8 cellular contexts compared by ENCODE assay signal in genomic region chr3:88058593-88059379, GRCh38. TPM values are rescaled to one million over a fixed set of nuclear protein-coding genes. Genes with fewer than 3 reads are reported as not detected.
DNase-seq lines count a peak whose midpoint lies in the region; ATAC-seq and TF ChIP-seq lines count a peak whose summit lies in the region.

Gene CGGBP1 (minus strand): TSS chr3:88059005. CDS start chr3:88055976, 3,029 bp downstream.
Gene ZNF654 (plus strand): TSS chr3:88059255. CDS start chr3:88059320, 65 bp downstream.

- H3K4me3 Mint-ChIP-seq in activated naive CD4-positive, alpha-beta T cell treated with anti-CD3 and anti-CD28 coated beads, Interleukin-2, amount 50 U/mL, for 24 hours: peak within 1 kb of the TSS; percentile 98

- no peaks in the 10 kb centered on the region for H3K9me3 ChIP-seq in suprapubic skin

- no peaks in the 10 kb centered on the region for H3K27me3 ChIP-seq in GM06990 (replicated peaks; ENCODE audit: control insufficient read depth, insufficient read depth, low read length)
- no peaks in the 10 kb centered on the region for H3K27me3 ChIP-seq in suprapubic skin

- peaks cover 61% of the 10 kb centered on the region for H3K4me1 Mint-ChIP-seq in activated naive CD4-positive, alpha-beta T cell treated with anti-CD3 and anti-CD28 coated beads, Interleukin-2, amount 50 U/mL, for 24 hours

- under 1% methylated on average over 63 of the region's 76 CpGs for WGBS in suprapubic skin

- no peak for TF ChIP-seq EP300 in suprapubic skin (IDR thresholded peaks at IDR 0.05)

- TF ChIP-seq CTCF in GM06990 (IDR thresholded peaks at IDR 0.05; ENCODE audit: insufficient read depth, low read length, poor library complexity, severe bottlenecking) (no peak), suprapubic skin (IDR thresholded peaks at IDR 0.05) (no peak)

- peak; percentile 95 for DNase-seq in GM06990 (ENCODE audit: extremely low read depth, insufficient read length)
- DNase-seq in NCI-H1092 (lab: John Stamatoyannopoulos, UW): peak; percentile 98
- DNase-seq in globus pallidus (ENCODE audit: low spot score): peak; percentile 99
- DNase-seq in nucleus accumbens (lab: John Stamatoyannopoulos, UW): peak; percentile 89 to 100 (median 98)
- DNase-seq in suprapubic skin (ENCODE audit: low spot score in 2 of 2): peak; percentile 99

- peak within 1 kb of the TSS; percentile 92 for H3K27ac ChIP-seq in suprapubic skin

- ATAC-seq in HG02588 (IDR thresholded peaks at IDR 0.05; ENCODE audit: unreplicated experiment): peak; percentile 94
- peak; percentile 95 for ATAC-seq in SK-N-SH treated with all-trans-retinoic acid at 6 μM for 48 hours

- H3K36me3 Mint-ChIP-seq in activated naive CD4-positive, alpha-beta T cell treated with anti-CD3 and anti-CD28 coated beads, Interleukin-2, amount 50 U/mL, for 24 hours: peaks cover 22% of the 10 kb centered on the region

- H3K9me3 Mint-ChIP-seq in activated naive CD4-positive, alpha-beta T cell treated with anti-CD3 and anti-CD28 coated beads, Interleukin-2, amount 50 U/mL, for 24 hours: no peaks in the 10 kb centered on the region

- no peaks in the 10 kb centered on the region for H3K27me3 Mint-ChIP-seq in activated naive CD4-positive, alpha-beta T cell treated with anti-CD3 and anti-CD28 coated beads, Interleukin-2, amount 50 U/mL, for 24 hours

- H3K4me3 ChIP-seq in GM06990 (replicated peaks; ENCODE audit: low read depth, low read length) (peak within 1 kb of the TSS; percentile 95), suprapubic skin (peak within 1 kb of the TSS; percentile 87)

- TF ChIP-seq POLR2A in suprapubic skin (IDR thresholded peaks at IDR 0.05): peak in 1 of 2 donors; percentile 67

- peak within 1 kb of the TSS; percentile 97 for H3K27ac Mint-ChIP-seq in activated naive CD4-positive, alpha-beta T cell treated with anti-CD3 and anti-CD28 coated beads, Interleukin-2, amount 50 U/mL, for 24 hours

- H3K36me3 ChIP-seq in GM06990 (ENCODE audit: control insufficient read depth, insufficient read depth, low read length): peaks cover 6% of the 10 kb centered on the region
- H3K36me3 ChIP-seq in suprapubic skin: peaks cover 17% of the 10 kb centered on the region

- H3K4me1 ChIP-seq in suprapubic skin: peaks cover 40% of the 10 kb centered on the region

TF ChIP-seq in SK-N-SH treated with all-trans-retinoic acid at 6 μM for 48 hours, 23 proteins besides CTCF, POLR2A, EP300 and RAD21:
- TF ChIP-seq ISL1 (CRISPR knock-in tag; IDR thresholded peaks at IDR 0.05) (no peak), ZNF8 (CRISPR knock-in tag; IDR thresholded peaks at IDR 0.05) (no peak), CREB5 (CRISPR knock-in tag; IDR thresholded peaks at IDR 0.05; ENCODE audit: low read depth) (no peak), ZNF565 (CRISPR knock-in tag; conservative IDR thresholded peaks at IDR 0.05; ENCODE audit: low read depth) (no peak), ZFP30 (CRISPR knock-in tag; IDR thresholded peaks at IDR 0.05) (no peak), BACH2 (CRISPR knock-in tag; IDR thresholded peaks at IDR 0.05; ENCODE audit: borderline replicate concordance) (no peak)

RNA-seq across cellular contexts. Expression of gene CGGBP1, which starts in this region (rescaled TPM):
- total RNA-seq in suprapubic skin: 10 to 100 TPM; 34.1 to 59.5 (median 42.6) TPM

RNA-seq across cellular contexts. Expression of gene ZNF654, which starts in this region (rescaled TPM):
- 10 to 100 TPM in 3 of 4 donors, 1 to 10 TPM in 1; 9.0 to 22.9 (median 11.3) TPM for total RNA-seq in suprapubic skin

Comparison
In these comparisons a context has a peak if more than half of its experiments do, and no peak if none do; other contexts are left out.
1. Peak in every context shown above with its lines: DNase-seq, ATAC-seq, H3K4me3 ChIP-seq and H3K27ac ChIP-seq.